30 cellular contexts compared by ENCODE assay signal in the genomic region with DNA sequence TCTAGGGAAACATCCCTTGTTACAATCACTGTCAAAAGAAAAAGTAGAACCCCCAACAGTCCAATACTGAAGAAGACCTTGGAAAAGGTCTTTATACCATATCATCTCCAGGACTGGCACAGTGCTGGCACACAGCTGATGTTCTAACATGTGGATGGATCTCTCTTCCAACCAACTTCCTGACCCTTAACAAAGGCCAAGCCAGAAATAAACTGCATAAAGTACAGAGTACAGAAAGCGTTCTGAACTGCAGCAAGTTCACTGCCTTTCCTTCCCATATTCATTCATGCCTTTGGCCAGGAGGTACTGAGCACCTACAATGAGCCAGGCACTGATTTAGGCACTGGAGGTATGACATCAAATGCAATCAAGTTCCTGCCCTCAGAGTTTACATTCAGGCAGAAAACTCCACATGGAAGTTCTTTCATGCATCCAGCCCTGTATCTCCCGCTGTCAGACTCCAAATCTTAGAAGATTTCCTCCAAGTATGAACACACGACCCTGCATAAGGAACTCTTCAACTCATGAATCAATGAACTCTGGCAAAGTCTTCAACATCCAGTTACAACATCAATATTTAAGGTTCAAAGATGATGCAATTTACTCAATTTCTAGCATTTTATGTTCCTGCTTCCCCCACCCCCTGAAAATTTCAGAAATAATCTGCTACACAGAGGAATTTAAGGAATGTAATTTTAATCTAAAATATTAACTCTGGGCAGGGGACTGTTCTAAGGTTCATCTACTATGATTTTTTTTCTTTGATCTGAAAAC. TPM values are rescaled to one million over a fixed set of nuclear protein-coding genes. Genes with fewer than 3 reads are reported as not detected.
DNase-seq lines count a peak whose midpoint lies in the region; ATAC-seq and TF ChIP-seq lines count a peak whose summit lies in the region.
"Had no signal": no experiment of that assay in that cellular context is flagged by ENCODE, and none has a peak within 500 bp of the region (broad histone marks: within the 10 kb centered on the region; RNA-seq: fewer than 3 reads in every experiment).

No MANE protein-coding gene starts in this region.

- no peak overlapping the region for H3K4me3 ChIP-seq in ACC112 (ENCODE audit: low read depth, low read length)
- H3K4me3 ChIP-seq in right cardiac atrium (ENCODE audit: low read length), result no peak overlapping the region
- no peak overlapping the region for H3K4me3 ChIP-seq in psoas muscle
- no peak overlapping the region for H3K4me3 ChIP-seq in lower leg skin (ENCODE audit: low read depth, poor library complexity, severe bottlenecking)
- H3K4me3 ChIP-seq: stomach, transverse colon had no signal

- peak overlapping the region; percentile 3; the same call in 1 of the 2 replicates for H3K27ac ChIP-seq in ACC112 (ENCODE audit: low read depth, low read length)
- H3K27ac ChIP-seq in right cardiac atrium (ENCODE audit: low read length), result peak overlapping the region; percentile 67
- peak overlapping the region; percentile 94 for H3K27ac ChIP-seq in psoas muscle
- H3K27ac ChIP-seq: parathyroid adenoma, transverse colon had no signal

- H3K27ac Mint-ChIP-seq in chondrocyte (ENCODE audit: unreplicated experiment), result peak overlapping the region; percentile 65
- H3K27ac Mint-ChIP-seq: activated CD4-positive, alpha-beta memory T cell treated with anti-CD3 and anti-CD28 coated beads, Interleukin-2, amount 10 ng/mL, durations not matched to agents 7 days and 5 days; activated naive CD4-positive, alpha-beta T cell treated with anti-CD3 and anti-CD28 coated beads, Interleukin-2, amount 50 U/mL, for 72 hours; T-helper 1 cell treated with Interleukin-12 subunit alpha and Interleukin-12 subunit beta and Interleukin-4 antibody, amounts not matched to agents 30 μg/mL and 1 μg/mL, for 36 hours had no signal

- peaks cover 55% of the 10 kb centered on the region for H3K79me2 ChIP-seq in ACC112 (ENCODE audit: control insufficient read depth, insufficient read depth, low read length, unreplicated experiment)

- peaks cover 86% of the 10 kb centered on the region for H3K4me1 Mint-ChIP-seq in chondrocyte (ENCODE audit: low read depth)

- 46% methylated on average over 3 of the region's 3 CpGs for WGBS in right cardiac atrium
- 29 to 44% (median 34%) methylated on average over 3 of the region's 3 CpGs for WGBS in psoas muscle, 3 donors
- WGBS in lower leg skin, 2 donors, result 59 to 74% methylated on average over 3 of the region's 3 CpGs

- no peak for TF ChIP-seq POLR2A in lower leg skin (IDR thresholded peaks at IDR 0.05)

- peaks cover 5% of the 10 kb centered on the region; the same call in 1 of the 2 replicates for H3K36me3 ChIP-seq in ACC112 (ENCODE audit: insufficient read depth, low read length)
- H3K36me3 ChIP-seq in psoas muscle (ENCODE audit: insufficient read depth in 1 of 2, low read depth in 1 of 2), result no peaks in the 10 kb centered on the region
- H3K36me3 ChIP-seq: stomach, transverse colon had no signal

- H3K4me1 ChIP-seq in ACC112 (ENCODE audit: control insufficient read depth, insufficient read depth, low read length, unreplicated experiment), result peaks cover 59% of the 10 kb centered on the region
- H3K4me1 ChIP-seq in right cardiac atrium (ENCODE audit: control insufficient read depth, insufficient read depth, low read length), result peaks cover 31% of the 10 kb centered on the region
- peaks cover 84% of the 10 kb centered on the region for H3K4me1 ChIP-seq in psoas muscle

- no peak overlapping the region for H3K4me3 Mint-ChIP-seq in chondrocyte (ENCODE audit: unreplicated experiment)
- H3K4me3 Mint-ChIP-seq: activated CD4-positive, alpha-beta memory T cell treated with anti-CD3 and anti-CD28 coated beads, Interleukin-2, amount 10 ng/mL, durations not matched to agents 7 days and 5 days; activated T-helper 17 cell treated with anti-CD3 and anti-CD28 coated beads, Interleukin-2, amount 50 U/mL, for 72 hours; neural crest cell; T-helper 1 cell treated with Interleukin-12 subunit alpha and Interleukin-12 subunit beta and Interleukin-4 antibody, amounts not matched to agents 30 μg/mL and 1 μg/mL, for 36 hours had no signal

- no peak for DNase-seq in chondrocyte (ENCODE audit: low spot score)
- no peak for DNase-seq in right cardiac atrium
- DNase-seq in psoas muscle, result no peak
- DNase-seq in lower leg skin (ENCODE audit: low spot score in 2 of 2), result no peak
- DNase-seq in activated naive CD4-positive, alpha-beta T cell treated with anti-CD3 and anti-CD28 coated beads, Interleukin-2, amount 50 U/mL, for 16 hours, result no peak
- DNase-seq: activated CD4-positive, alpha-beta memory T cell treated with anti-CD3 and anti-CD28 coated beads, Interleukin-2, amount 10 ng/mL, durations not matched to agents 7 days and 5 days; aorta; CD4-positive, alpha-beta memory T cell; central memory CD4-positive, alpha-beta T cell; dermis blood vessel endothelial cell; HCEC 1CT; islet precursor cell; Karpas-422; mammary epithelial cell; MV-4-11; NCI-H1436 treated with DMSO at 0.1 percent for 48 hours; RPMI8226; SK-N-SH; stimulated activated CD4-positive, alpha-beta T cell treated with anti-CD3 and anti-CD28 coated beads, Interleukin-1b, Interleukin-23, amount 100 ng/mL, for 48 hours; stomach; transverse colon had no signal

- H3K36me3 Mint-ChIP-seq in chondrocyte (ENCODE audit: low read depth), result peaks cover 6% of the 10 kb centered on the region

- H3K27me3 Mint-ChIP-seq in chondrocyte (ENCODE audit: low read depth), result no peaks in the 10 kb centered on the region
- H3K27me3 Mint-ChIP-seq: activated CD4-positive, alpha-beta memory T cell treated with anti-CD3 and anti-CD28 coated beads, Interleukin-2, amount 10 ng/mL, durations not matched to agents 7 days and 5 days; activated T-helper 17 cell treated with anti-CD3 and anti-CD28 coated beads, Interleukin-2, amount 50 U/mL, for 72 hours; CD4-positive, alpha-beta memory T cell had no signal

- H3K27me3 ChIP-seq in ACC112 (ENCODE audit: insufficient read depth, low read length), result no peaks in the 10 kb centered on the region
- no peaks in the 10 kb centered on the region for H3K27me3 ChIP-seq in right cardiac atrium (ENCODE audit: control insufficient read depth, insufficient read depth)
- no peaks in the 10 kb centered on the region for H3K27me3 ChIP-seq in psoas muscle (ENCODE audit: insufficient read depth in 3 of 3, low read length in 2 of 3)
- H3K27me3 ChIP-seq: stomach, transverse colon had no signal

- no peak for ATAC-seq in right cardiac atrium
- peak in 2 of 4 donors; percentile 23 to 28 for ATAC-seq in psoas muscle
- no peak for ATAC-seq in GM19395 (IDR thresholded peaks at IDR 0.05; ENCODE audit: unreplicated experiment)
- no peak for ATAC-seq in HG03135 (IDR thresholded peaks at IDR 0.05; ENCODE audit: unreplicated experiment)
- ATAC-seq: activated CD4-positive, CD25-positive, alpha-beta regulatory T cell treated with anti-CD3 and anti-CD28 coated beads, Interleukin-2, amount 50 U/mL, for 24 hours; activated naive CD4-positive, alpha-beta T cell treated with anti-CD3 and anti-CD28 coated beads, Interleukin-2, amount 50 U/mL, for 72 hours; activated T-helper 17 cell treated with anti-CD3 and anti-CD28 coated beads, Interleukin-2, amount 50 U/mL, for 72 hours had no signal

- no peaks in the 10 kb centered on the region for H3K9me3 Mint-ChIP-seq in chondrocyte (ENCODE audit: low read depth)
- H3K9me3 Mint-ChIP-seq: activated CD4-positive, alpha-beta memory T cell treated with anti-CD3 and anti-CD28 coated beads, Interleukin-2, amount 10 ng/mL, durations not matched to agents 7 days and 5 days; activated T-helper 17 cell treated with anti-CD3 and anti-CD28 coated beads, Interleukin-2, amount 50 U/mL, for 72 hours; CD4-positive, alpha-beta memory T cell; neural crest cell; T-helper 1 cell treated with Interleukin-12 subunit alpha and Interleukin-12 subunit beta and Interleukin-4 antibody, amounts not matched to agents 30 μg/mL and 1 μg/mL, for 36 hours had no signal

- no peak overlapping the region for H2AFZ ChIP-seq in ACC112 (ENCODE audit: low read length, unreplicated experiment)
- H2AFZ ChIP-seq: parathyroid adenoma had no signal

- H3K9me3 ChIP-seq in right cardiac atrium (ENCODE audit: control insufficient read depth, low read length), result no peaks in the 10 kb centered on the region
- no peaks in the 10 kb centered on the region for H3K9me3 ChIP-seq in psoas muscle
- H3K9me3 ChIP-seq: SK-N-SH, stomach, transverse colon had no signal

- TF ChIP-seq CTCF in chondrocyte (IDR thresholded peaks at IDR 0.05), result no peak
- TF ChIP-seq CTCF in psoas muscle (IDR thresholded peaks at IDR 0.05), result no peak
- TF ChIP-seq CTCF in lower leg skin (IDR thresholded peaks at IDR 0.05), result no peak

- intact Hi-C loops in right cardiac atrium (cut with DNase I) (no loop called here), psoas muscle (cut with DNase I) (loop anchor here in 1 of 2 donors (5.0 kb wide), 1 partner anchor 55 kb away; no protein-coding TSS in a partner anchor), lower leg skin (cut with DNase I; ENCODE audit: low total_unique reads) (no loop called here)

RNA-seq across cellular contexts. Expression of gene ACVR1, which starts 33.8 kb away (rescaled TPM):
- total RNA-seq in chondrocyte, result 53.1 to 81.7 TPM (median 76.9 TPM) in 3 replicates
- 10 to 100 TPM; 41.9 to 59.3 (median 50.5) TPM for total RNA-seq in right cardiac atrium
- polyA plus RNA-seq in right cardiac atrium, result 20.6 TPM
- 10 to 100 TPM; 23.6 to 28.0 (median 25.4) TPM for total RNA-seq in psoas muscle
- polyA plus RNA-seq in psoas muscle, result 10 to 100 TPM in 2 of 3 donors, 1 to 10 TPM in 1; 9.5 to 24.1 (median 14.9) TPM
- 10 to 100 TPM; 14.3 to 22.7 (median 15.2) TPM for total RNA-seq in lower leg skin

Comparison
In these comparisons a context has a peak if more than half of its experiments do, and no peak if none do; other contexts are left out.
1. H3K27ac ChIP-seq: peak in every context shown above with its lines; median percentile 94 in psoas muscle; 67 in right cardiac atrium; 3 in ACC112.